Comparison of ENCODE assay signal across 18 cellular contexts in the genomic region with DNA sequence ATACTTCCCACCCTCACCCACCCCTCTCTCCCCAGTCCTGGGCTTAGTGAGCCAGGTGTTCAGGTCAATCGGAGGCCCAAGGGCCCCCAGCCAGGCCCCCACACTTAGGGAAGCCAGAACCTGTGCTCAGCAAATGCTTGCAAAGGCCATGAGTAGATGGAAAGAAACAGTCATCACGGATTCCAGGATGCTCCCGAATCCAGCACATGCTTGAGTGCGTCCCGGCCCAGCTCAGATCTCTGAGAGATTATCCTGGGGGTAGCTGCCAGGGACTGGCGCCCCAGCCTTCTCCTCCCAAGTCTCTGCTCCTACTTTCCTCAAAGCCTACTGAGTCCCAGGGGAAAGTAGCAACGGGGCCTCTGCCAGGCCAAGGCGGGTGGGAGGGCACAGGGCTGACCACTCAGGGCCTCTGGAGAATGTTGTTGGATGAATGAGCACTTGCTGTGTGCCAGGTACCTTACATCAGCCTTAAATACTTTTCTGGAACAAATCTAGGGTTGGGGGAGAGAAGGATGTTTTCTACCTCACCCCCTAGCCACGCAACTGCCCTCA.
"Had no signal": no experiment of that assay in that cellular context is flagged by ENCODE, and none has a peak within 500 bp of the region (broad histone marks: within the 10 kb centered on the region; RNA-seq: fewer than 3 reads in every experiment).

No MANE protein-coding gene starts in this region.

- H3K27ac Mint-ChIP-seq: activated CD4-positive, alpha-beta T cell treated with anti-CD3 and anti-CD28 coated beads for 36 hours; activated CD8-positive, alpha-beta T cell treated with anti-CD3 and anti-CD28 coated beads for 36 hours; activated naive CD8-positive, alpha-beta T cell treated with anti-CD3 and anti-CD28 coated beads for 36 hours; activated T-cell treated with anti-CD3 and anti-CD28 coated beads, Interleukin-2, amount 50 U/mL, for 72 hours; dendritic cell treated with granulocyte-macrophage colony-stimulating factor and Interleukin-4, amounts not matched to agents 40 ng/mL and 50 ng/mL, for 4 days; immature natural killer cell; naive B cell had no signal

- H3K27ac ChIP-seq: lower lobe of right lung, tibial nerve had no signal

- H3K4me3 ChIP-seq: lower lobe of right lung, tibial nerve had no signal

- H3K4me1 ChIP-seq: lower lobe of right lung, tibial nerve had no signal

- ATAC-seq: activated CD4-positive, alpha-beta T cell treated with anti-CD3 and anti-CD28 coated beads for 36 hours; activated CD8-positive, alpha-beta T cell treated with anti-CD3 and anti-CD28 coated beads for 36 hours; activated T-cell treated with anti-CD3 and anti-CD28 coated beads, Interleukin-2, amount 50 U/mL, for 72 hours had no signal

- DNase-seq: activated CD4-positive, alpha-beta T cell treated with anti-CD3 and anti-CD28 coated beads for 36 hours; activated CD8-positive, alpha-beta T cell treated with anti-CD3 and anti-CD28 coated beads for 36 hours; activated gamma-delta T cell; activated naive CD8-positive, alpha-beta T cell treated with anti-CD3 and anti-CD28 coated beads for 36 hours; activated T-cell treated with anti-CD3 and anti-CD28 coated beads, Interleukin-2, amount 50 U/mL, for 72 hours; effector memory CD4-positive, alpha-beta T cell; head of caudate nucleus; immature natural killer cell; left cardiac atrium; lower lobe of right lung; naive B cell; retina; stimulated activated CD4-positive, alpha-beta T cell treated with anti-CD3 and anti-CD28 coated beads, Interleukin-15, amount 100 ng/mL, for 24 hours; stimulated activated CD4-positive, alpha-beta T cell treated with anti-CD3 and anti-CD28 coated beads, Interleukin-4, amount 100 ng/mL, for 1 hour; stimulated activated naive CD4-positive, alpha-beta T cell; T-helper 2 cell had no signal

- H3K36me3 Mint-ChIP-seq: activated naive CD8-positive, alpha-beta T cell treated with anti-CD3 and anti-CD28 coated beads for 36 hours; immature natural killer cell; naive B cell had no signal

- H3K4me1 Mint-ChIP-seq: activated CD4-positive, alpha-beta T cell treated with anti-CD3 and anti-CD28 coated beads for 36 hours; activated naive CD8-positive, alpha-beta T cell treated with anti-CD3 and anti-CD28 coated beads for 36 hours; immature natural killer cell had no signal

- H3K9me3 ChIP-seq: lower lobe of right lung, tibial nerve had no signal

- H3K4me3 Mint-ChIP-seq: activated CD4-positive, alpha-beta T cell treated with anti-CD3 and anti-CD28 coated beads for 36 hours; activated CD8-positive, alpha-beta T cell treated with anti-CD3 and anti-CD28 coated beads for 36 hours; activated naive CD8-positive, alpha-beta T cell treated with anti-CD3 and anti-CD28 coated beads for 36 hours; activated T-cell treated with anti-CD3 and anti-CD28 coated beads, Interleukin-2, amount 50 U/mL, for 72 hours; dendritic cell treated with granulocyte-macrophage colony-stimulating factor and Interleukin-4, amounts not matched to agents 40 ng/mL and 50 ng/mL, for 4 days; immature natural killer cell; naive B cell had no signal

- H3K27me3 Mint-ChIP-seq: dendritic cell treated with granulocyte-macrophage colony-stimulating factor and Interleukin-4, amounts not matched to agents 40 ng/mL and 50 ng/mL, for 4 days had no signal

- H3K36me3 ChIP-seq: lower lobe of right lung, tibial nerve had no signal

- H3K9me3 Mint-ChIP-seq: activated CD8-positive, alpha-beta T cell treated with anti-CD3 and anti-CD28 coated beads for 36 hours; activated naive CD8-positive, alpha-beta T cell treated with anti-CD3 and anti-CD28 coated beads for 36 hours; dendritic cell treated with granulocyte-macrophage colony-stimulating factor and Interleukin-4, amounts not matched to agents 40 ng/mL and 50 ng/mL, for 4 days had no signal
